Comparison of ENCODE assay signal across 12 cellular contexts in the genomic region with DNA sequence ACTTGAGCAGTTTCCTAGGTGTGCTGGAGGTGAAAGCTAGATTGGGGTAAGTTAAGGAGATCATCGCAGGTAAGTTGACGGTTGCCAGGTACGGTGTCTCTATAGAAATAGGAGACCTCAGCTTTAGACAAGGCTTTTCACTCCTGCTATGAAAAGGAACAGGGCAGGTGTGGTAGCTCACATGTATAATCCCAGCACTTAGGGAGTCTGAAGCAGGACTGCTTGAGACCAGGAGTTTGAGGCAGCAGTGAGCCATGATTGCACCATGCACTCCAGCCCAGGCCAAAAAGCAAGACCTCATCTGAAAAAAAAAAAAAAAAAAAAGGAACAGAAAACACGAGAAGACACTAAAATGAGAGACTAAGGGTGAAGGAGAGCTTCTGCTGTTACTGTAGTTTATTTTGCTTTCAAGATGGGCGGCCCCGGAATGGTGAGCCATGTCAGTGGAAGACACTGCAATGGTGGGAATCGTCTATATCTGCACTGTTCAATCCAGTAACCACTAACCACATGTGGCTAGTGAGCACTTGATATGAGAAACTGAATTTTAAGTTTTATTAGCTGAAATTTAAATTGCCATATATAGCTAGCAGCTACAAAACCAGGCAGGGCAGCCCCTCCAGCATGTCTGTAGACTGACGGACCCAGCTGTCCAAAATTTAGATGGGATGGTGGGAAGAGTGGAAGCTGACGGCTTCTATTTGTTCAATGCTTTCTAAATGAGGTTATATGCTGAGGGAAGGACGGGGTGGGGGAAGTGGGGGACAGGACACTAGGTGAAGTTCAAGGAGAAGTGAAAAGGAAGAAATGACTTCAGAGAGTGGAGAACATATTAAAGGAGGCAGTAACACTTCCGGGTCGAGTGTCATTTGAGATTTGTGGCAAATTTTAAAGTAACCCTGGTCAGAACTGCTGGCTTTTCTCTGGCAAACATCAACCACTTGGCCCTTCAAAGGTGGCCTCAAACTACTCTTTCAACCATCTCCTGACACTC. TPM values are rescaled to one million over a fixed set of nuclear protein-coding genes. Genes with fewer than 3 reads are reported as not detected.
DNase-seq lines count a peak whose midpoint lies in the region; ATAC-seq and TF ChIP-seq lines count a peak whose summit lies in the region.
"Had no signal": no experiment of that assay in that cellular context is flagged by ENCODE, and none has a peak within 500 bp of the region (broad histone marks: within the 10 kb centered on the region; RNA-seq: fewer than 3 reads in every experiment).

No MANE protein-coding gene starts in this region.

- no peak overlapping the region for H3K9ac ChIP-seq in Loucy (ENCODE audit: low read depth, low read length, poor library complexity, severe bottlenecking)

- peaks cover 84% of the 10 kb centered on the region for H4K20me1 ChIP-seq in Loucy (ENCODE audit: insufficient read depth, low read length, poor library complexity, severe bottlenecking)

- H3K9me2 ChIP-seq in Loucy (replicated peaks; ENCODE audit: low read depth, low read length): no peaks in the 10 kb centered on the region

- no peak overlapping the region for H2AFZ ChIP-seq in Loucy (ENCODE audit: low read length)

- peak overlapping the region; percentile 37 for H3K4me2 ChIP-seq in Loucy (ENCODE audit: low read depth, low read length, poor library complexity, severe bottlenecking)

- H3K27me3 Mint-ChIP-seq in naive B cell: no peaks in the 10 kb centered on the region

- H3F3A ChIP-seq in Loucy (ENCODE audit: low read depth): no peaks in the 10 kb centered on the region

- intact Hi-C loops in lower leg skin (cut with DNase I; ENCODE audit: low total_unique reads): no loop called here

- H3K9me3 Mint-ChIP-seq in naive B cell: peaks cover 0 to 6% (median 0%) of the 10 kb centered on the region in 7 donors
- H3K9me3 Mint-ChIP-seq: nephron had no signal

- WGBS in lower leg skin, 2 donors: 81 to 87% methylated on average over 12 of the region's 12 CpGs

- H3K36me3 ChIP-seq in Loucy (ENCODE audit: insufficient read depth, low read length): no peaks in the 10 kb centered on the region
- H3K36me3 ChIP-seq: heart left ventricle had no signal

- peaks cover 53% of the 10 kb centered on the region for H3K4me1 ChIP-seq in Loucy (ENCODE audit: insufficient read depth, low read length, poor library complexity, severe bottlenecking)

- H3K79me2 ChIP-seq in Loucy (ENCODE audit: insufficient read depth, low read length): peaks cover 99% of the 10 kb centered on the region

- H3K4me3 ChIP-seq in Loucy (ENCODE audit: low read length, poor library complexity, severe bottlenecking): no peak overlapping the region
- H3K4me3 ChIP-seq in lower leg skin (ENCODE audit: low read depth, poor library complexity, severe bottlenecking): no peak overlapping the region
- H3K4me3 ChIP-seq: body of pancreas, heart left ventricle had no signal

- peak overlapping the region; percentile 28 to 83 (median 58) for H3K4me3 Mint-ChIP-seq in naive B cell
- H3K4me3 Mint-ChIP-seq: nephron had no signal

- H3K36me3 Mint-ChIP-seq in naive B cell: peaks cover 8 to 15% of the 10 kb centered on the region in 2 donors

- peak; percentile 48 for ATAC-seq in GM21528 (IDR thresholded peaks at IDR 0.05; ENCODE audit: low FRiP score, unreplicated experiment)
- ATAC-seq in naive B cell (ENCODE audit: low read depth in 2 of 2): peak; percentile 73 to 74
- ATAC-seq: body of pancreas had no signal

- peak overlapping the region; percentile 24 to 95 (median 86) for H3K27ac Mint-ChIP-seq in naive B cell
- H3K27ac Mint-ChIP-seq: nephron had no signal

- TF ChIP-seq POLR2A in lower leg skin (IDR thresholded peaks at IDR 0.05): no peak

- H3K4me1 Mint-ChIP-seq in naive B cell: peaks cover 69 to 91% (median 87%) of the 10 kb centered on the region in 3 donors

- DNase-seq in SIG-M5 treated with dmso at 0.1 percent for 504 hours (lab: John Stamatoyannopoulos, UW; ENCODE audit: unreplicated experiment): peak; percentile 48
- DNase-seq in SIG-M5 (lab: John Stamatoyannopoulos, UW): no peak
- DNase-seq in naive B cell: peak; percentile 12
- DNase-seq in effector CD8-positive, alpha-beta T cell (lab: John Stamatoyannopoulos, UW): no peak
- no peak for DNase-seq in OCI-M2 (lab: John Stamatoyannopoulos, UW; ENCODE audit: unreplicated experiment)
- DNase-seq in lower leg skin (ENCODE audit: low spot score in 2 of 2): no peak
- DNase-seq: body of pancreas, heart left ventricle, NCI-H2171 had no signal

- H3K9me3 ChIP-seq in Loucy (ENCODE audit: insufficient read depth, low read depth, low read length): no peaks in the 10 kb centered on the region
- H3K9me3 ChIP-seq: body of pancreas, heart left ventricle had no signal

- TF ChIP-seq CTCF in Loucy (conservative IDR thresholded peaks at IDR 0.05; ENCODE audit: low read length): no peak
- no peak for TF ChIP-seq CTCF in lower leg skin (IDR thresholded peaks at IDR 0.05)

- no peaks in the 10 kb centered on the region for H3K27me3 ChIP-seq in Loucy (ENCODE audit: insufficient read depth, low read length, poor library complexity, severe bottlenecking)
- H3K27me3 ChIP-seq: body of pancreas, heart left ventricle had no signal

RNA-seq across cellular contexts. Expression of a gene that starts 9.7 kb away (rescaled TPM):
- polyA plus RNA-seq in naive B cell (ENCODE audit: low read depth in 6 of 6): 10 to 100 TPM; 16.8 to 45.7 (median 26.3) TPM
- 10 to 100 TPM in 1 of 4 donors, 1 to 10 TPM in 3; 2.3 to 12.4 (median 6.6) TPM for total RNA-seq in lower leg skin

Comparison
In these comparisons a context has a peak if more than half of its experiments do, and no peak if none do; other contexts are left out.
1. DNase-seq: peak in SIG-M5 treated with dmso at 0.1 percent for 504 hours (single experiment) and naive B cell (single experiment); none in SIG-M5 (single experiment), effector CD8-positive, alpha-beta T cell (single experiment), OCI-M2 (single experiment) and lower leg skin (0 of 2).